In genomic region chr3:134952372-134952771, GRCh38 we compare ENCODE assay signal across 10 cellular contexts.
"Had no signal": no experiment of that assay in that cellular context is flagged by ENCODE, and none has a peak within 500 bp of the region (broad histone marks: within the 10 kb centered on the region; RNA-seq: fewer than 3 reads in every experiment).

No MANE protein-coding gene starts in this region.

- H3K36me3 Mint-ChIP-seq: IgD-negative memory B cell had no signal

- H3K9ac ChIP-seq: GM23248 had no signal

- DNase-seq: GM23248, GOT3, H7, HFFc6, KBM-7 had no signal

- H3K27ac Mint-ChIP-seq: HFFc6, IgD-negative memory B cell had no signal

- H3K9me3 ChIP-seq: HAP-1 had no signal

- H3K27ac ChIP-seq: GM23248, HL-60 had no signal

- H3K9me3 Mint-ChIP-seq: IgD-negative memory B cell had no signal

- H3K4me1 ChIP-seq: HAP-1 had no signal

- H3K36me3 ChIP-seq: HAP-1 had no signal

- H2AFZ ChIP-seq: GM23248 had no signal

- ATAC-seq: HCT116, HepG2 had no signal

- H3K4me3 ChIP-seq: GM23248, HAP-1 had no signal
